In the genomic region with DNA sequence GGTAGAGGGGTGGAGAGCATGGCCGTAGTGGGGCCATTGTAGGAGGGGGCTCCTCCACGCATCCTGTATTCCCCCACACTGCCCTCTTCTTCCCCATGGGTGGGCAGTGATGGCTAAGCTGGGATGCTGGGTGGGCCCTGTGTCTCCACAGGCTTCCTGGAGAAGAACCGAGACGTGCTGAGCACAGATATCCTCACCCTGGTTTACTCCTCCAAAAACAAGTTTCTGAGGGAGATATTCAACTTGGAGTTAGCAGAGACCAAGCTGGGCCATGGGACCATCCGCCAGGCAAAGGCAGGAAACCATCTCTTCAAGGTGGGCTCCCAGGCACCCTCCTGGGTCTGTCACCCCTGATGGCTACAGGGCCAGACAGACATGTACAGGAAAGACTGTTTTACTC, we compare ENCODE assay signal across 1 cellular context.
TF ChIP-seq lines count a peak whose summit lies in the region.

No MANE protein-coding gene starts in this region.

TF ChIP-seq in WTC11, 78 proteins besides CTCF, POLR2A, EP300 and RAD21 (continued from another document):
- TF ChIP-seq, protein P1, sequence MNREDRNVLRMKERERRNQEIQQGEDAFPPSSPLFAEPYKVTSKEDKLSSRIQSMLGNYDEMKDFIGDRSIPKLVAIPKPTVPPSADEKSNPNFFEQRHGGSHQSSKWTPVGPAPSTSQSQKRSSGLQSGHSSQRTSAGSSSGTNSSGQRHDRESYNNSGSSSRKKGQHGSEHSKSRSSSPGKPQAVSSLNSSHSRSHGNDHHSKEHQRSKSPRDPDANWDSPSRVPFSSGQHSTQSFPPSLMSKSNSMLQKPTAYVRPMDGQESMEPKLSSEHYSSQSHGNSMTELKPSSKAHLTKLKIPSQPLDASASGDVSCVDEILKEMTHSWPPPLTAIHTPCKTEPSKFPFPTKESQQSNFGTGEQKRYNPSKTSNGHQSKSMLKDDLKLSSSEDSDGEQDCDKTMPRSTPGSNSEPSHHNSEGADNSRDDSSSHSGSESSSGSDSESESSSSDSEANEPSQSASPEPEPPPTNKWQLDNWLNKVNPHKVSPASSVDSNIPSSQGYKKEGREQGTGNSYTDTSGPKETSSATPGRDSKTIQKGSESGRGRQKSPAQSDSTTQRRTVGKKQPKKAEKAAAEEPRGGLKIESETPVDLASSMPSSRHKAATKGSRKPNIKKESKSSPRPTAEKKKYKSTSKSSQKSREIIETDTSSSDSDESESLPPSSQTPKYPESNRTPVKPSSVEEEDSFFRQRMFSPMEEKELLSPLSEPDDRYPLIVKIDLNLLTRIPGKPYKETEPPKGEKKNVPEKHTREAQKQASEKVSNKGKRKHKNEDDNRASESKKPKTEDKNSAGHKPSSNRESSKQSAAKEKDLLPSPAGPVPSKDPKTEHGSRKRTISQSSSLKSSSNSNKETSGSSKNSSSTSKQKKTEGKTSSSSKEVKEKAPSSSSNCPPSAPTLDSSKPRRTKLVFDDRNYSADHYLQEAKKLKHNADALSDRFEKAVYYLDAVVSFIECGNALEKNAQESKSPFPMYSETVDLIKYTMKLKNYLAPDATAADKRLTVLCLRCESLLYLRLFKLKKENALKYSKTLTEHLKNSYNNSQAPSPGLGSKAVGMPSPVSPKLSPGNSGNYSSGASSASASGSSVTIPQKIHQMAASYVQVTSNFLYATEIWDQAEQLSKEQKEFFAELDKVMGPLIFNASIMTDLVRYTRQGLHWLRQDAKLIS (CRISPR knock-in tag; IDR thresholded peaks at IDR 0.05; ENCODE audit: borderline replicate concordance) = no peak
- TF ChIP-seq ZBTB21 (CRISPR knock-in tag; IDR thresholded peaks at IDR 0.05; ENCODE audit: borderline replicate concordance) (no peak), ZNF232 (CRISPR knock-in tag; IDR thresholded peaks at IDR 0.05) (no peak)
